Comparison of ENCODE assay signal across 18 cellular contexts in genomic region chr11:43983221-43983795, GRCh38. TPM values are rescaled to one million over a fixed set of nuclear protein-coding genes. Genes with fewer than 3 reads are reported as not detected.
DNase-seq lines count a peak whose midpoint lies in the region; FAIRE-seq and TF ChIP-seq lines count a peak whose summit lies in the region.
"Had no signal": no experiment of that assay in that cellular context is flagged by ENCODE, and none has a peak within 500 bp of the region (broad histone marks: within the 10 kb centered on the region; RNA-seq: fewer than 3 reads in every experiment).

No MANE protein-coding gene starts in this region.

- H2AFZ ChIP-seq in GM23248 (no peak overlapping the region), trophoblast cell (ENCODE audit: insufficient read depth, low read length, poor library complexity) (no peak overlapping the region)

- H2BK120ac ChIP-seq in trophoblast cell (ENCODE audit: insufficient read depth, low read length, poor library complexity), result no peak overlapping the region

- 62 to 66% methylated on average over 7 of the region's 7 CpGs for WGBS in GM23248 (ENCODE audit: low coverage in 1 of 2, low lambda C conversion rate in 2 of 2, missing lambda C conversion rate in 2 of 2), 2 experiments
- WGBS in trophoblast cell (ENCODE audit: extremely low coverage, insufficient coverage, insufficient read length), result no CpG with 5 or more reads among the region's 7 CpGs
- 87 to 91% (median 87%) methylated on average over 7 of the region's 7 CpGs for WGBS in spleen, 5 donors

- H3K4me3 ChIP-seq in GM23248 (no peak overlapping the region), trophoblast cell (ENCODE audit: low read depth, low read length) (no peak overlapping the region), spleen (no peak overlapping the region)

- no peaks in the 10 kb centered on the region for H3K36me3 ChIP-seq in GM23248 (ENCODE audit: low read depth)
- H3K36me3 ChIP-seq in trophoblast cell (ENCODE audit: control insufficient read depth in 1 of 2, insufficient read depth in 2 of 2, low read length in 2 of 2), result no peaks in the 10 kb centered on the region
- no peaks in the 10 kb centered on the region for H3K36me3 ChIP-seq in spleen

- H2AK5ac ChIP-seq in trophoblast cell (ENCODE audit: low read length), result no peak overlapping the region

- intact Hi-C loops in spleen (cut with DNase I; ENCODE audit: low total_unique reads), result no loop called here

- no peaks in the 10 kb centered on the region for H3K27me3 ChIP-seq in GM23248 (replicated peaks; ENCODE audit: insufficient read depth)
- no peaks in the 10 kb centered on the region for H3K27me3 ChIP-seq in trophoblast cell (ENCODE audit: insufficient read depth, low read length)
- peaks cover 0 to 37% (median 0%) of the 10 kb centered on the region in 7 donors for H3K27me3 ChIP-seq in spleen (replicated peaks in 1 of 7)

- H3K9me3 ChIP-seq in GM23248 (ENCODE audit: low read depth) (no peaks in the 10 kb centered on the region), trophoblast cell (ENCODE audit: insufficient read depth, low read depth, low read length) (no peaks in the 10 kb centered on the region), spleen (no peaks in the 10 kb centered on the region)
- H3K9me3 ChIP-seq: Caco-2 had no signal

- TF ChIP-seq CTCF in spleen (IDR thresholded peaks at IDR 0.05 in 8 of 11, conservative IDR thresholded peaks at IDR 0.05 in 3 of 11), result no peak

- no peaks in the 10 kb centered on the region for H3K9me2 ChIP-seq in GM23248 (ENCODE audit: insufficient read depth)

- H3K4me1 ChIP-seq in GM23248 (ENCODE audit: insufficient read depth), result peaks cover 22% of the 10 kb centered on the region
- peaks cover 15 to 17% of the 10 kb centered on the region in 2 experiments for H3K4me1 ChIP-seq in trophoblast cell (ENCODE audit: control insufficient read depth in 1 of 2, insufficient read depth in 2 of 2, low read length in 2 of 2)
- H3K4me1 ChIP-seq in spleen, result peaks cover 0 to 31% (median 7%) of the 10 kb centered on the region in 6 donors

- H2BK12ac ChIP-seq in trophoblast cell (ENCODE audit: low read length), result no peak overlapping the region

- TF ChIP-seq POLR2A in spleen (IDR thresholded peaks at IDR 0.05), result no peak

- H4K12ac ChIP-seq in trophoblast cell (ENCODE audit: low read depth, low read length), result no peak overlapping the region

- H3K4me2 ChIP-seq in GM23248 (ENCODE audit: unreplicated experiment), result no peak overlapping the region
- H3K4me2 ChIP-seq in trophoblast cell (ENCODE audit: low read length), result no peak overlapping the region

- no peak overlapping the region for H2BK5ac ChIP-seq in trophoblast cell (ENCODE audit: low read depth, low read length, poor library complexity)

- H3K23ac ChIP-seq in trophoblast cell (ENCODE audit: low read length), result no peak overlapping the region

- no peak overlapping the region for H3K27ac ChIP-seq in GM23248
- no peak overlapping the region for H3K27ac ChIP-seq in trophoblast cell (ENCODE audit: low read depth, low read length)
- peak overlapping the region in 3 of 8 donors; percentile 13 to 51 (median 50) for H3K27ac ChIP-seq in spleen

- no peak for FAIRE-seq in RCC 7860 (lab: Jason Lieb, UNC)

- H3K9ac ChIP-seq in GM23248 (no peak overlapping the region), trophoblast cell (ENCODE audit: low read length) (no peak overlapping the region)

- peaks cover 13% of the 10 kb centered on the region; the same call in 1 of the 2 replicates for H3F3A ChIP-seq in GM23248 (ENCODE audit: insufficient read depth)

- no peak overlapping the region for H3K4ac ChIP-seq in trophoblast cell (ENCODE audit: low read depth, low read length)

- in situ Hi-C loops in GM23248 (cut with MboI), result no loop called here

- no peaks in the 10 kb centered on the region for H3K79me2 ChIP-seq in GM23248 (ENCODE audit: insufficient read depth)
- no peaks in the 10 kb centered on the region for H3K79me2 ChIP-seq in trophoblast cell (ENCODE audit: control insufficient read depth, insufficient read depth, low read length, poor library complexity)

- no peak overlapping the region for H3K18ac ChIP-seq in trophoblast cell (ENCODE audit: low read length)

- peaks cover 2% of the 10 kb centered on the region for H3K79me1 ChIP-seq in trophoblast cell (ENCODE audit: low read length)

- no peak overlapping the region for H3K14ac ChIP-seq in trophoblast cell (ENCODE audit: low read length)

- H4K91ac ChIP-seq in trophoblast cell (ENCODE audit: low read depth, low read length), result no peak overlapping the region

- H4K8ac ChIP-seq in trophoblast cell (ENCODE audit: low read depth, low read length), result no peak overlapping the region

- DNase-seq in GM23248, result peak; percentile 47
- DNase-seq in RCC 7860 (ENCODE audit: low spot score), result peak; percentile 13
- DNase-seq in glomerular visceral epithelial cell (ENCODE audit: extremely low spot score), result peak; percentile 23
- DNase-seq in trophoblast cell, result peak; percentile 41 to 77
- no peak for DNase-seq in COLO829 (ENCODE audit: low spot score)
- DNase-seq in NCI-H1417 (lab: John Stamatoyannopoulos, UW), result no peak
- no peak for DNase-seq in spleen
- DNase-seq in activated CD4-positive, alpha-beta T cell treated with anti-CD3 and anti-CD28 coated beads for 4 hours, result no peak
- DNase-seq: AML-193, Caco-2, DMS153, KG1, NCI-H1436 treated with DMSO at 0.1 percent for 48 hours, NCI-H2029 treated with DMSO at 0.1 percent for 48 hours, NCI-H510A, NCI-H82, SHP77 had no signal

- H4K20me1 ChIP-seq in GM23248 (ENCODE audit: insufficient read depth), result no peaks in the 10 kb centered on the region

RNA-seq across cellular contexts. Expression of gene C11orf96, which starts 40.9 kb away (rescaled TPM):
- total RNA-seq in GM23248 (2014; rRNA removed; shearing (Covaris generic)), result 1.8 TPM in 2 replicates
- 0.38 and 1.1 TPM in 2 replicates for polyA plus RNA-seq in GM23248 (2016; fragmentation: Nextera tagmentation; extraction: Ambion mirVana)
- 11.5 and 12.2 TPM in 2 replicates for polyA plus RNA-seq in trophoblast cell (2013)
- 100 to 1,000 TPM in 1 of 7 donors, 10 to 100 TPM in 6; 20.8 to 103 (median 68.4) TPM for total RNA-seq in spleen
- 10 to 100 TPM; 13.2 to 26.7 (median 26.3) TPM for polyA plus RNA-seq in spleen
- total RNA-seq: Caco-2 had no signal
- polyA plus RNA-seq: CD14-positive monocyte had no signal

Comparison
In these comparisons a context has a peak if more than half of its experiments do, and no peak if none do; other contexts are left out.
1. DNase-seq: peak in GM23248 (single experiment), RCC 7860 (single experiment), glomerular visceral epithelial cell (single experiment) and trophoblast cell (2 of 2); none in COLO829 (single experiment), NCI-H1417 (0 of 3), spleen (single experiment) and activated CD4-positive, alpha-beta T cell treated with anti-CD3 and anti-CD28 coated beads for 4 hours (0 of 2).